Comparison of ENCODE assay signal across 30 cellular contexts in the genomic region with DNA sequence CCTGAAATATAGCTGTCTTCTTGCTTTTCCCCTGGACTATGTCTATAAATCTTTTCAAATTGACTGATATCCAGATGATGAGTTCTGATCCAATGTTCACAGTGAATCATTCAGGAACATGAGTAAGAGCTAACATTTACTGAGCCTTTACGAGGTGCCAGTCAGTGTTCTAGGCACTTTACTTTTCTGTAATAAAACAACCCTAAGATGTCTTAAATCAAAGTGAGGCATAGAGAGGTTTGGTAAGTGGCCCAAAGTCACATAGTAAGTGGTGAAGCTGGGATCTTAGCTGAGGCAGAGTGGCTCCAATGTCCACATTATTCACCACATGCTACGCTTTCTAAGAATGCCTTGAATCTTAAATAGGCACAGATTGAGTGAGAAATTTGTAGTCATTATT.
"Had no signal": no experiment of that assay in that cellular context is flagged by ENCODE, and none has a peak within 500 bp of the region (broad histone marks: within the 10 kb centered on the region; RNA-seq: fewer than 3 reads in every experiment).

No MANE protein-coding gene starts in this region.

- H3K4me3 ChIP-seq: adrenal gland, ascending aorta, body of pancreas, breast epithelium, cardiac muscle cell had no signal

- H3K27ac ChIP-seq: adrenal gland, ascending aorta, body of pancreas, brain microvascular endothelial cell, breast epithelium, cardiac muscle cell had no signal

- ATAC-seq: activated naive CD4-positive, alpha-beta T cell treated with anti-CD3 and anti-CD28 coated beads, Interleukin-2, amount 50 U/mL, for 72 hours; activated naive CD8-positive, alpha-beta T cell treated with anti-CD3 and anti-CD28 coated beads, Interleukin-2, amount 50 U/mL, for 24 hours; activated T-cell treated with anti-CD3 and anti-CD28 coated beads, Interleukin-2, amount 50 U/mL, for 4 hours; activated T-cell treated with anti-CD3 and anti-CD28 coated beads, Interleukin-2, amount 50 U/mL, for 72 hours; activated T-helper 17 cell treated with anti-CD3 and anti-CD28 coated beads, Interleukin-2, amount 50 U/mL, for 72 hours; body of pancreas had no signal

- H3K36me3 ChIP-seq: adrenal gland, ascending aorta, brain microvascular endothelial cell, breast epithelium, cardiac muscle cell had no signal

- H3K9me3 ChIP-seq: adrenal gland, ascending aorta, body of pancreas, breast epithelium had no signal

- H3K27me3 ChIP-seq: adrenal gland, ascending aorta, body of pancreas, brain microvascular endothelial cell, breast epithelium, cardiac muscle cell had no signal

- H3K4me1 ChIP-seq: adrenal gland, ascending aorta, body of pancreas, breast epithelium had no signal

- DNase-seq: activated effector memory CD4-positive, alpha-beta T cell treated with anti-CD3 and anti-CD28 coated beads, Interleukin-2, amount 50 U/mL, for 16 hours; activated effector memory CD4-positive, alpha-beta T cell treated with Interleukin-2 at 50 U/mL for 16 hours; activated gamma-delta T cell; activated gamma-delta T cell treated with Interleukin-2 at 50 U/mL for 16 hours; activated naive CD4-positive, alpha-beta T cell; activated naive CD4-positive, alpha-beta T cell treated with anti-CD3 and anti-CD28 coated beads for 36 hours; activated naive CD4-positive, alpha-beta T cell treated with anti-CD3 and anti-CD28 coated beads, Interleukin-2, amount 10 ng/mL, durations not matched to agents 7 days and 5 days; activated naive CD4-positive, alpha-beta T cell treated with anti-CD3 and anti-CD28 coated beads, Interleukin-2, amount 50 U/mL, for 16 hours; activated naive CD4-positive, alpha-beta T cell treated with Interleukin-2 at 50 U/mL for 16 hours; activated naive CD8-positive, alpha-beta T cell treated with anti-CD3 and anti-CD28 coated beads for 36 hours; activated naive CD8-positive, alpha-beta T cell treated with anti-CD3 and anti-CD28 coated beads, Interleukin-2, amount 10 ng/mL, durations not matched to agents 7 days and 5 days; activated naive CD8-positive, alpha-beta T cell treated with anti-CD3 and anti-CD28 coated beads, Interleukin-2, amount 50 U/mL, for 24 hours; activated T-cell treated with anti-CD3 and anti-CD28 coated beads, Interleukin-2, amount 50 U/mL, for 4 hours; activated T-cell treated with anti-CD3 and anti-CD28 coated beads, Interleukin-2, amount 50 U/mL, for 48 hours; activated T-cell treated with anti-CD3 and anti-CD28 coated beads, Interleukin-2, amount 50 U/mL, for 72 hours; adrenal gland; amniotic stem cell; amygdala; anterior cingulate cortex; aorta; body of pancreas; brain microvascular endothelial cell; caudate nucleus; central memory CD4-positive, alpha-beta T cell; cerebellar nuclear complex had no signal
